8 cellular contexts compared by ENCODE assay signal in genomic region chr10:43304687-43305333, GRCh38. TPM values are rescaled to one million over a fixed set of nuclear protein-coding genes. Genes with fewer than 3 reads are reported as not detected.
DNase-seq lines count a peak whose midpoint lies in the region; ATAC-seq and TF ChIP-seq lines count a peak whose summit lies in the region.

No MANE protein-coding gene starts in this region.

- peak overlapping the region; percentile 73 for H3K4me3 ChIP-seq in CD4-positive, CD25-positive, alpha-beta regulatory T cell (ENCODE audit: low read depth, low read length)
- H3K4me3 ChIP-seq in duodenal mucosa (ENCODE audit: low read depth in 1 of 2, low read length in 2 of 2) (peak overlapping the region; percentile 38 to 59), lower leg skin (ENCODE audit: low read depth, poor library complexity, severe bottlenecking) (no peak overlapping the region)

- TF ChIP-seq CTCF in lower leg skin (IDR thresholded peaks at IDR 0.05), result no peak

- no peak for TF ChIP-seq POLR2A in lower leg skin (IDR thresholded peaks at IDR 0.05)

- H3K9me3 ChIP-seq in CD4-positive, CD25-positive, alpha-beta regulatory T cell (ENCODE audit: control insufficient read depth in 2 of 2, low read length in 2 of 2), result no peaks in the 10 kb centered on the region
- peaks cover 0 to 4% of the 10 kb centered on the region in 2 donors for H3K9me3 ChIP-seq in duodenal mucosa (ENCODE audit: control insufficient read depth in 1 of 2, low read length in 2 of 2)

- ATAC-seq in CD4-positive, CD25-positive, alpha-beta regulatory T cell (ENCODE audit: low read depth in 2 of 2), result peak; percentile 50 to 55
- no peak for ATAC-seq in GM19395 (IDR thresholded peaks at IDR 0.05; ENCODE audit: unreplicated experiment)

- peak; percentile 36 to 60 (median 39) for DNase-seq in CD4-positive, CD25-positive, alpha-beta regulatory T cell
- DNase-seq in KBM-7 (peak; percentile 47), lower leg skin (ENCODE audit: low spot score in 2 of 2) (peak; percentile 63 to 94), DMS79 treated with DMSO at 0.1 percent for 48 hours (lab: John Stamatoyannopoulos, UW) (no peak)
- peak; percentile 51 for DNase-seq in activated CD4-positive, alpha-beta T cell treated with anti-CD3 and anti-CD28 coated beads, Interleukin-2, amount 10 ng/mL, durations not matched to agents 7 days and 5 days
- peak; percentile 51 to 57 for DNase-seq in stimulated activated CD4-positive, alpha-beta T cell treated with anti-CD3 and anti-CD28 coated beads, Interleukin-2, amount 100 ng/mL, for 48 hours

- no peak overlapping the region for H3K9ac ChIP-seq in duodenal mucosa (ENCODE audit: low read depth in 1 of 2, low read length in 2 of 2)

- peaks cover 0 to 2% (median 0%) of the 10 kb centered on the region in 7 donors for H3K9me3 Mint-ChIP-seq in CD4-positive, CD25-positive, alpha-beta regulatory T cell
- H3K9me3 Mint-ChIP-seq in activated CD4-positive, alpha-beta T cell treated with anti-CD3 and anti-CD28 coated beads, Interleukin-2, amount 10 ng/mL, durations not matched to agents 7 days and 5 days, result peaks cover 12% of the 10 kb centered on the region

- no peaks in the 10 kb centered on the region for H3K27me3 Mint-ChIP-seq in CD4-positive, CD25-positive, alpha-beta regulatory T cell
- H3K27me3 Mint-ChIP-seq in activated CD4-positive, alpha-beta T cell treated with anti-CD3 and anti-CD28 coated beads, Interleukin-2, amount 10 ng/mL, durations not matched to agents 7 days and 5 days, result peaks cover 29% of the 10 kb centered on the region

- H3K36me3 ChIP-seq in CD4-positive, CD25-positive, alpha-beta regulatory T cell (ENCODE audit: control insufficient read depth, insufficient read depth, low read length), result no peaks in the 10 kb centered on the region
- H3K36me3 ChIP-seq in duodenal mucosa (ENCODE audit: control insufficient read depth in 1 of 2, insufficient read depth in 2 of 2, low read length in 2 of 2), result no peaks in the 10 kb centered on the region

- CTCF ChIA-PET in activated CD4-positive, alpha-beta T cell treated with anti-CD3 and anti-CD28 coated beads, Interleukin-2, amount 10 ng/mL, durations not matched to agents 7 days and 5 days (lab: Charles Lee), result interaction anchor here (0.6 to 2.4 kb wide), 9 partner anchors 9 to 61 kb away, joined by 3 to 18 read pairs (median 3); no protein-coding TSS in a partner anchor

- H3K27ac Mint-ChIP-seq in CD4-positive, CD25-positive, alpha-beta regulatory T cell, result peak overlapping the region; percentile 66 to 87 (median 81)
- peak overlapping the region; percentile 68 for H3K27ac Mint-ChIP-seq in activated CD4-positive, alpha-beta T cell treated with anti-CD3 and anti-CD28 coated beads, Interleukin-2, amount 10 ng/mL, durations not matched to agents 7 days and 5 days

- H3K36me3 Mint-ChIP-seq in CD4-positive, CD25-positive, alpha-beta regulatory T cell, result no peaks in the 10 kb centered on the region
- H3K36me3 Mint-ChIP-seq in activated CD4-positive, alpha-beta T cell treated with anti-CD3 and anti-CD28 coated beads, Interleukin-2, amount 10 ng/mL, durations not matched to agents 7 days and 5 days (ENCODE audit: low read depth), result peaks cover 31% of the 10 kb centered on the region

- H3K4me3 Mint-ChIP-seq in CD4-positive, CD25-positive, alpha-beta regulatory T cell, result peak overlapping the region; percentile 82 to 92 (median 86)
- H3K4me3 Mint-ChIP-seq in activated CD4-positive, alpha-beta T cell treated with anti-CD3 and anti-CD28 coated beads, Interleukin-2, amount 10 ng/mL, durations not matched to agents 7 days and 5 days, result peak overlapping the region; percentile 58

- intact Hi-C loops in lower leg skin (cut with DNase I; ENCODE audit: low total_unique reads), result no loop called here

- peaks cover 34% of the 10 kb centered on the region for H3K4me1 ChIP-seq in CD4-positive, CD25-positive, alpha-beta regulatory T cell (ENCODE audit: control insufficient read depth, insufficient read depth, low read length, poor library complexity, severe bottlenecking)
- peaks cover 11 to 21% of the 10 kb centered on the region in 2 donors for H3K4me1 ChIP-seq in duodenal mucosa (ENCODE audit: control insufficient read depth in 1 of 2, insufficient read depth in 2 of 2, low read length in 2 of 2)

- 4% methylated on average over 41 of the region's 42 CpGs for WGBS in lower leg skin, 2 donors

- in situ Hi-C loops in KBM-7 (cut with MboI; ENCODE audit: low pct_unique_long_range_greater_than_20kb, low sequenced_read_pairs), result no loop called here

- POLR2A ChIA-PET in activated CD4-positive, alpha-beta T cell treated with anti-CD3 and anti-CD28 coated beads, Interleukin-2, amount 10 ng/mL, durations not matched to agents 7 days and 5 days (lab: Charles Lee), result no interaction called here

- H3K27me3 ChIP-seq in CD4-positive, CD25-positive, alpha-beta regulatory T cell (ENCODE audit: control insufficient read depth, insufficient read depth, low read length), result no peaks in the 10 kb centered on the region
- no peaks in the 10 kb centered on the region for H3K27me3 ChIP-seq in duodenal mucosa (ENCODE audit: control insufficient read depth in 1 of 2, insufficient read depth in 2 of 2, low read length in 2 of 2)

- peaks cover 35 to 71% (median 38%) of the 10 kb centered on the region in 4 donors for H3K4me1 Mint-ChIP-seq in CD4-positive, CD25-positive, alpha-beta regulatory T cell
- peaks cover 61% of the 10 kb centered on the region for H3K4me1 Mint-ChIP-seq in activated CD4-positive, alpha-beta T cell treated with anti-CD3 and anti-CD28 coated beads, Interleukin-2, amount 10 ng/mL, durations not matched to agents 7 days and 5 days

- no peak overlapping the region for H3K27ac ChIP-seq in CD4-positive, CD25-positive, alpha-beta regulatory T cell (ENCODE audit: insufficient read depth, low read length, poor library complexity, severe bottlenecking)
- no peak overlapping the region for H3K27ac ChIP-seq in duodenal mucosa (ENCODE audit: low read depth, low read length)

RNA-seq across cellular contexts. Expression of gene RASGEF1A, which starts 37.9 kb away (rescaled TPM):
- total RNA-seq in CD4-positive, CD25-positive, alpha-beta regulatory T cell, result 0.91 TPM
- polyA plus RNA-seq in CD4-positive, CD25-positive, alpha-beta regulatory T cell, result under 1 TPM; 0.16 to 0.41 (median 0.34) TPM
- total RNA-seq in activated CD4-positive, alpha-beta T cell treated with anti-CD3 and anti-CD28 coated beads, Interleukin-2, amount 10 ng/mL, durations not matched to agents 7 days and 5 days, result 1 to 10 TPM; 1.6 to 2.3 TPM
- 1 to 10 TPM in 3 of 4 donors, under 1 TPM in 1; 0.15 to 3.3 (median 1.6) TPM for total RNA-seq in lower leg skin
